9 cellular contexts compared by ENCODE assay signal in genomic region chr10:48306870-48307531, GRCh38. TPM values are rescaled to one million over a fixed set of nuclear protein-coding genes. Genes with fewer than 3 reads are reported as not detected.
A peak's percentile ranks its signal among the peaks of the same experiment; 100 is the strongest.
DNase-seq lines count a peak whose midpoint lies in the region; ATAC-seq and TF ChIP-seq lines count a peak whose summit lies in the region.
"Had no signal": no experiment of that assay in that cellular context is flagged by ENCODE, and none has a peak within 500 bp of the region (broad histone marks: within the 10 kb centered on the region; RNA-seq: fewer than 3 reads in every experiment).

No MANE protein-coding gene starts in this region.

- H3K27me3 Mint-ChIP-seq in T-helper 2 cell treated with Interferon-gamma antibody and Interleukin-4, amounts not matched to agents 5 μg/mL and 100 μg/mL, for 36 hours (ENCODE audit: low read depth), result no peaks in the 10 kb centered on the region

- H2AFZ ChIP-seq in mammary epithelial cell (ENCODE audit: low read depth, low read length), result peak overlapping the region; percentile 89

- peak overlapping the region; percentile 93 for H3K4me2 ChIP-seq in mammary epithelial cell (ENCODE audit: insufficient read depth, low read depth, low read length)

- BruUV-seq in mammary epithelial cell (replicated peaks; lab: Mats Ljungman, UMichigan), result no TSS peak

- intact Hi-C loops in mammary epithelial cell (cut with micrococcal nuclease), result no loop called here

- no peaks in the 10 kb centered on the region for H4K20me1 ChIP-seq in mammary epithelial cell (ENCODE audit: insufficient read depth, low read length)

- peak overlapping the region; percentile 85 for H3K4me3 Mint-ChIP-seq in T-helper 2 cell treated with Interferon-gamma antibody and Interleukin-4, amounts not matched to agents 5 μg/mL and 100 μg/mL, for 36 hours

- peaks cover 2% of the 10 kb centered on the region for H3K36me3 Mint-ChIP-seq in T-helper 2 cell treated with Interferon-gamma antibody and Interleukin-4, amounts not matched to agents 5 μg/mL and 100 μg/mL, for 36 hours (ENCODE audit: low read depth)

- H3K27ac ChIP-seq in HUES48 (ENCODE audit: low read depth, low read length) (peak overlapping the region; percentile 95), mammary epithelial cell (ENCODE audit: insufficient read depth, low read depth, low read length) (peak overlapping the region; percentile 54)

- H3K27me3 ChIP-seq in HUES48 (ENCODE audit: control insufficient read depth, insufficient read depth, low read length), result 0 out of 2 replicates have a peak, but pooled peaks cover 7% of the 10 kb centered on the region
- H3K27me3 ChIP-seq in mammary epithelial cell (ENCODE audit: insufficient read depth, low read length), result no peaks in the 10 kb centered on the region

- in situ Hi-C loops in mammary epithelial cell (cut with MboI; ENCODE audit: low sequenced_read_pairs in 2 of 2), result no loop called here

- no peaks in the 10 kb centered on the region for H3K9me3 Mint-ChIP-seq in T-helper 2 cell treated with Interferon-gamma antibody and Interleukin-4, amounts not matched to agents 5 μg/mL and 100 μg/mL, for 36 hours

- H3K79me2 ChIP-seq in mammary epithelial cell (ENCODE audit: insufficient read depth, low read length), result peaks cover 44% of the 10 kb centered on the region

- H3K9ac ChIP-seq in HUES48 (ENCODE audit: low read depth, low read length) (peak overlapping the region; percentile 75), mammary epithelial cell (ENCODE audit: insufficient read depth, low read length) (peak overlapping the region; percentile 73)

- DNase-seq in Daoy (ENCODE audit: low read depth), result peak; percentile 44
- peak; percentile 60 for DNase-seq in T-helper 2 cell treated with Interferon-gamma antibody and Interleukin-4, amounts not matched to agents 5 μg/mL and 100 μg/mL, for 36 hours (ENCODE audit: low spot score)
- peak; percentile 32 for DNase-seq in mammary epithelial cell
- DNase-seq in kidney glomerular epithelial cell (lab: John Stamatoyannopoulos, UW), result peak; percentile 48
- peak; percentile 65 to 66 for DNase-seq in stimulated activated CD4-positive, alpha-beta T cell treated with anti-CD3 and anti-CD28 coated beads, Interleukin-2, amount 100 ng/mL, for 24 hours
- DNase-seq in mesenteric fat pad (ENCODE audit: low spot score), result no peak

- H3K4me3 ChIP-seq in HUES48 (ENCODE audit: low read depth, low read length), result peak overlapping the region; percentile 77
- peak overlapping the region; percentile 70 to 83 (median 76) for H3K4me3 ChIP-seq in mammary epithelial cell (replicated peaks in 1 of 3; ENCODE audit: insufficient read depth in 1 of 3, low read depth in 2 of 3, low read length in 3 of 3)

- no peaks in the 10 kb centered on the region for H3K36me3 ChIP-seq in HUES48 (ENCODE audit: control insufficient read depth, insufficient read depth, low read length)
- H3K36me3 ChIP-seq in mammary epithelial cell (ENCODE audit: insufficient read depth, low read length), result no peaks in the 10 kb centered on the region

- dilution Hi-C loops in mammary epithelial cell (cut with HindIII; ENCODE audit: low sequenced_read_pairs), result no loop called here

- H3K9me3 ChIP-seq in HUES48 (ENCODE audit: control insufficient read depth, insufficient read depth, low read length) (no peaks in the 10 kb centered on the region), mammary epithelial cell (replicated peaks; ENCODE audit: insufficient read depth, low read length) (no peaks in the 10 kb centered on the region)

- H3K27ac Mint-ChIP-seq in T-helper 2 cell treated with Interferon-gamma antibody and Interleukin-4, amounts not matched to agents 5 μg/mL and 100 μg/mL, for 36 hours, result peak overlapping the region; percentile 69

- no peak for TF ChIP-seq CTCF in mammary epithelial cell (conservative IDR thresholded peaks at IDR 0.05 in 1 of 2, IDR thresholded peaks at IDR 0.05 in 1 of 2; ENCODE audit: extremely low read depth in 1 of 2, insufficient read depth in 1 of 2, low read depth in 1 of 2, low read length in 2 of 2)

- WGBS in mammary epithelial cell (ENCODE audit: low coverage, missing lambda C conversion rate), result 3% methylated on average over 5 of the region's 66 CpGs

- peaks cover 32% of the 10 kb centered on the region for H3K4me1 Mint-ChIP-seq in T-helper 2 cell treated with Interferon-gamma antibody and Interleukin-4, amounts not matched to agents 5 μg/mL and 100 μg/mL, for 36 hours (ENCODE audit: low read depth)

- H3K4me1 ChIP-seq in HUES48 (ENCODE audit: control insufficient read depth, insufficient read depth, low read length) (peaks cover 18% of the 10 kb centered on the region), mammary epithelial cell (ENCODE audit: insufficient read depth, low read length) (peaks cover 35% of the 10 kb centered on the region)

- CTCF ChIA-PET in mammary epithelial cell (lab: Charles Lee; ENCODE audit: low non-redundant PET), result no interaction called here

- peak; percentile 24 for ATAC-seq in GM21423 (IDR thresholded peaks at IDR 0.05; ENCODE audit: unreplicated experiment)

RNA-seq across cellular contexts. Expression of gene MAPK8, which starts 0.5 kb away (rescaled TPM):
- total RNA-seq in Daoy (2014; rRNA removed; shearing (Covaris generic)), result 37.9 and 62.8 TPM in 2 replicates
- total RNA-seq in mammary epithelial cell, result 10 to 100 TPM; 38.6 to 50.8 TPM
- polyA plus RNA-seq in mammary epithelial cell, result 19.2 TPM
- polyA minus RNA-seq in mammary epithelial cell, result 38.3 TPM
- 30.3 TPM for total RNA-seq in mesenteric fat pad

RNA-seq across cellular contexts. Expression of gene FRMPD2, which starts 32.5 kb away (rescaled TPM):
- total RNA-seq in Daoy (2014; rRNA removed; shearing (Covaris generic)), result not detected in 2 replicates
- total RNA-seq in mammary epithelial cell (under 1 TPM; 0.33 to 0.59 TPM), mesenteric fat pad (not detected)
- polyA plus RNA-seq in mammary epithelial cell, result 0.41 TPM
- 1.2 TPM for polyA minus RNA-seq in mammary epithelial cell
- total RNA-seq: subcutaneous adipose tissue had no signal
